8 cellular contexts compared by ENCODE assay signal in the genomic region with DNA sequence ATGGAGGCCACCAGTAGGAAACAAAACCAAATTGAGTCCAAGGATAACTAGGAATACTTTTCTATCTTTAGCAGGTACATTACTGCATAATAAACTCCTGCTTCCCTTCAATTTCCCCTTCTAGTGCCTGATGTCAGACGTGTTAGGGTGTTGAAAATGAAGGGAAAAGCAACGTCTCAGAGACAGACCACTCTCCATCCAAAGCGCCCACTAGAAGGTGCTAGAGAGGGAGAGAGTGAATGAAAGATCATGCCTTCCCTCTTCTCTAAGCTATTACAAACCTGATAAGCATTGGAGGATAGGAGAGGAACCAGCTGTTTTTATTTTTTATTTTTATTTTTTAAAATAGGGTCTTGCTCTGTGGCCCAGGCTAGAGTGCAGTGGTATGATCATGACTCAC.
A peak's percentile ranks its signal among the peaks of the same experiment; 100 is the strongest.
DNase-seq lines count a peak whose midpoint lies in the region; ATAC-seq and TF ChIP-seq lines count a peak whose summit lies in the region.

No MANE protein-coding gene starts in this region.

- H3K27me3 Mint-ChIP-seq in type B pancreatic cell = peaks cover 8% of the 10 kb centered on the region
- peaks cover 8% of the 10 kb centered on the region for H3K27me3 Mint-ChIP-seq in activated T-cell treated with anti-CD3 and anti-CD28 coated beads, Interleukin-2, amount 50 U/mL, for 4 hours (ENCODE audit: low read depth)

- DNase-seq in heart right ventricle = peak in 1 of 2 donors; percentile 6
- no peak for DNase-seq in cardiac septum (ENCODE audit: low spot score)
- DNase-seq in RPMI7951 (ENCODE audit: low read depth) = peak; percentile 9
- DNase-seq in fibroblast of mammary gland (ENCODE audit: low read depth) = peak; percentile 11
- DNase-seq in type B pancreatic cell (ENCODE audit: extremely low spot score, unreplicated experiment) = no peak
- no peak for DNase-seq in activated T-cell treated with anti-CD3 and anti-CD28 coated beads, Interleukin-2, amount 50 U/mL, for 4 hours
- no peak for DNase-seq in dorsolateral prefrontal cortex
- DNase-seq in activated CD8-positive, alpha-beta memory T cell treated with anti-CD3 and anti-CD28 coated beads, Interleukin-2, amount 50 U/mL, for 48 hours = no peak

- no peak for ATAC-seq in heart right ventricle
- no peak for ATAC-seq in activated T-cell treated with anti-CD3 and anti-CD28 coated beads, Interleukin-2, amount 50 U/mL, for 4 hours

- intact Hi-C loops in heart right ventricle (cut with DNase I) (loop anchor here in 1 of 10 donors (5.0 kb wide), 1 partner anchor 166 kb away; no protein-coding TSS in a partner anchor), cardiac septum (cut with DNase I) (no loop called here), dorsolateral prefrontal cortex (cut with DNase I) (no loop called here)

- H3K4me3 Mint-ChIP-seq in type B pancreatic cell = no peak overlapping the region
- no peak overlapping the region for H3K4me3 Mint-ChIP-seq in activated T-cell treated with anti-CD3 and anti-CD28 coated beads, Interleukin-2, amount 50 U/mL, for 4 hours

- H3K4me1 ChIP-seq in heart right ventricle = peaks cover 0 to 27% (median 0%) of the 10 kb centered on the region in 9 donors

- H3K27ac Mint-ChIP-seq in type B pancreatic cell = peak overlapping the region; percentile 50

- H3K27me3 ChIP-seq in heart right ventricle (peaks cover 0 to 20% (median 3%) of the 10 kb centered on the region in 7 donors), dorsolateral prefrontal cortex (peaks cover 0 to 10% (median 0%) of the 10 kb centered on the region in 45 donors)

- no peaks in the 10 kb centered on the region for H3K36me3 ChIP-seq in heart right ventricle

- H3K27ac ChIP-seq in heart right ventricle (no peak overlapping the region), dorsolateral prefrontal cortex (peak overlapping the region in 1 of 59 donors; percentile 17)

- no peaks in the 10 kb centered on the region for H3K9me3 ChIP-seq in heart right ventricle

- peaks cover 10% of the 10 kb centered on the region for H3K9me3 Mint-ChIP-seq in type B pancreatic cell
- H3K9me3 Mint-ChIP-seq in activated T-cell treated with anti-CD3 and anti-CD28 coated beads, Interleukin-2, amount 50 U/mL, for 4 hours = no peaks in the 10 kb centered on the region

- WGBS in heart right ventricle, 2 donors = 16 to 23% methylated on average over 3 of the region's 3 CpGs

- H3K4me3 ChIP-seq in heart right ventricle (no peak overlapping the region), fibroblast of mammary gland (ENCODE audit: control insufficient read depth, low read depth, low read length) (no peak overlapping the region), dorsolateral prefrontal cortex (no peak overlapping the region)

- TF ChIP-seq CTCF in heart right ventricle (IDR thresholded peaks at IDR 0.05) = peak in 7 of 9 donors; percentile 33 to 59 (median 47)
- TF ChIP-seq CTCF in fibroblast of mammary gland (conservative IDR thresholded peaks at IDR 0.05; ENCODE audit: control insufficient read depth, insufficient read depth, low read depth, low read length) = peak; percentile 56
- peak; percentile 56 for TF ChIP-seq CTCF in type B pancreatic cell (conservative IDR thresholded peaks at IDR 0.05)
- TF ChIP-seq CTCF in dorsolateral prefrontal cortex (IDR thresholded peaks at IDR 0.05 in 54 of 56, conservative IDR thresholded peaks at IDR 0.05 in 2 of 56; ENCODE audit: low read depth in 1 of 56, partially characterized antibody in 56 of 56) = peak in 17 of 56 donors; percentile 7 to 45 (median 19)

- H3K36me3 Mint-ChIP-seq in type B pancreatic cell = no peaks in the 10 kb centered on the region
- no peaks in the 10 kb centered on the region for H3K36me3 Mint-ChIP-seq in activated T-cell treated with anti-CD3 and anti-CD28 coated beads, Interleukin-2, amount 50 U/mL, for 4 hours (ENCODE audit: insufficient read depth)

- H3K4me1 Mint-ChIP-seq in type B pancreatic cell (ENCODE audit: unreplicated experiment) = peaks cover 4% of the 10 kb centered on the region
- H3K4me1 Mint-ChIP-seq in activated T-cell treated with anti-CD3 and anti-CD28 coated beads, Interleukin-2, amount 50 U/mL, for 4 hours (ENCODE audit: low read depth) = peaks cover 15% of the 10 kb centered on the region

Comparison
In these comparisons a context has a peak if more than half of its experiments do, and no peak if none do; other contexts are left out.
1. DNase-seq: peak in RPMI7951 (single experiment) and fibroblast of mammary gland (single experiment); none in cardiac septum (single experiment), type B pancreatic cell (single experiment), activated T-cell treated with anti-CD3 and anti-CD28 coated beads, Interleukin-2, amount 50 U/mL, for 4 hours (single experiment), dorsolateral prefrontal cortex (0 of 10) and activated CD8-positive, alpha-beta memory T cell treated with anti-CD3 and anti-CD28 coated beads, Interleukin-2, amount 50 U/mL, for 48 hours (single experiment).